ENCODE assay signal across 35 cellular contexts in the genomic region with DNA sequence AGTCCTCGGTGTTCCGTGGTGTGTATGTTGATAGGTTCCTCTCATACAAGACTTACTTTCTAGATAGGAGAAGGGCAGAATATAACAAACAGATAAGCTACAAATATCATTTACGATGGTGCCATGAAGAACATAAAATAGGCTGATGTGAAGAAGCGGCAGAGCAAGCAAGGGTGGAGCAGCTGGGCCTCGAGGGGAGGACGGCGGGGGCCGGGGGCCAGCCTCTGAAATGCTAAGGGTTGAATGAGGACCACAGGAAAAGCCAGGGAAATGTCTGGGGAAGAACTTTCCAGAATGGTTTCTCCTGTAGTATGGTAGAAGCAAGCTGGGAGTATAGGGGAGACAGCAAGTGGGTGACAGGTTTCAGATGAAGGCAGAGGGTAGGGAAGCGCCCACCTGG.
"Had no signal": no experiment of that assay in that cellular context is flagged by ENCODE, and none has a peak within 500 bp of the region (broad histone marks: within the 10 kb centered on the region; RNA-seq: fewer than 3 reads in every experiment).

No MANE protein-coding gene starts in this region.

- FAIRE-seq: astrocyte, bronchial epithelial cell had no signal

- ATAC-seq: activated naive CD4-positive, alpha-beta T cell treated with anti-CD3 and anti-CD28 coated beads, Interleukin-2, amount 50 U/mL, for 72 hours; activated naive CD8-positive, alpha-beta T cell treated with anti-CD3 and anti-CD28 coated beads, Interleukin-2, amount 50 U/mL, for 24 hours; activated T-cell treated with anti-CD3 and anti-CD28 coated beads, Interleukin-2, amount 50 U/mL, for 4 hours; activated T-cell treated with anti-CD3 and anti-CD28 coated beads, Interleukin-2, amount 50 U/mL, for 72 hours; activated T-helper 17 cell treated with anti-CD3 and anti-CD28 coated beads, Interleukin-2, amount 50 U/mL, for 72 hours; body of pancreas had no signal

- H3K9me3 Mint-ChIP-seq: activated naive CD4-positive, alpha-beta T cell treated with anti-CD3 and anti-CD28 coated beads for 36 hours; activated naive CD8-positive, alpha-beta T cell treated with anti-CD3 and anti-CD28 coated beads for 36 hours; activated naive CD8-positive, alpha-beta T cell treated with anti-CD3 and anti-CD28 coated beads, Interleukin-2, amount 10 ng/mL, durations not matched to agents 7 days and 5 days; brain had no signal

- H3K27me3 Mint-ChIP-seq: activated naive CD4-positive, alpha-beta T cell treated with anti-CD3 and anti-CD28 coated beads, Interleukin-2, amount 10 ng/mL, durations not matched to agents 7 days and 5 days; activated naive CD4-positive, alpha-beta T cell treated with anti-CD3 and anti-CD28 coated beads, Interleukin-2, amount 50 U/mL, for 24 hours; activated naive CD8-positive, alpha-beta T cell; activated naive CD8-positive, alpha-beta T cell treated with anti-CD3 and anti-CD28 coated beads for 36 hours; activated naive CD8-positive, alpha-beta T cell treated with anti-CD3 and anti-CD28 coated beads, Interleukin-2, amount 10 ng/mL, durations not matched to agents 7 days and 5 days; activated T-cell treated with anti-CD3 and anti-CD28 coated beads, Interleukin-2, amount 50 U/mL, for 24 hours; activated T-helper 17 cell treated with anti-CD3 and anti-CD28 coated beads, Interleukin-2, amount 50 U/mL, for 72 hours; brain; central memory CD8-positive, alpha-beta T cell had no signal

- DNase-seq: activated effector memory CD4-positive, alpha-beta T cell treated with anti-CD3 and anti-CD28 coated beads, Interleukin-2, amount 50 U/mL, for 16 hours; activated effector memory CD4-positive, alpha-beta T cell treated with Interleukin-2 at 50 U/mL for 16 hours; activated naive CD4-positive, alpha-beta T cell; activated naive CD4-positive, alpha-beta T cell treated with anti-CD3 and anti-CD28 coated beads for 36 hours; activated naive CD4-positive, alpha-beta T cell treated with anti-CD3 and anti-CD28 coated beads, Interleukin-2, amount 10 ng/mL, durations not matched to agents 7 days and 5 days; activated naive CD4-positive, alpha-beta T cell treated with anti-CD3 and anti-CD28 coated beads, Interleukin-2, amount 50 U/mL, for 16 hours; activated naive CD4-positive, alpha-beta T cell treated with Interleukin-2 at 50 U/mL for 16 hours; activated naive CD8-positive, alpha-beta T cell treated with anti-CD3 and anti-CD28 coated beads for 36 hours; activated naive CD8-positive, alpha-beta T cell treated with anti-CD3 and anti-CD28 coated beads, Interleukin-2, amount 10 ng/mL, durations not matched to agents 7 days and 5 days; activated naive CD8-positive, alpha-beta T cell treated with anti-CD3 and anti-CD28 coated beads, Interleukin-2, amount 50 U/mL, for 24 hours; activated T-cell treated with anti-CD3 and anti-CD28 coated beads, Interleukin-2, amount 50 U/mL, for 1 hour; activated T-cell treated with anti-CD3 and anti-CD28 coated beads, Interleukin-2, amount 50 U/mL, for 24 hours; activated T-cell treated with anti-CD3 and anti-CD28 coated beads, Interleukin-2, amount 50 U/mL, for 4 hours; activated T-cell treated with anti-CD3 and anti-CD28 coated beads, Interleukin-2, amount 50 U/mL, for 48 hours; activated T-cell treated with anti-CD3 and anti-CD28 coated beads, Interleukin-2, amount 50 U/mL, for 72 hours; adrenal gland; amniotic stem cell; amygdala; anterior cingulate cortex; aorta; body of pancreas; brain microvascular endothelial cell; caudate nucleus; central memory CD4-positive, alpha-beta T cell; cerebellar nuclear complex had no signal

- H3K36me3 Mint-ChIP-seq: activated naive CD4-positive, alpha-beta T cell treated with anti-CD3 and anti-CD28 coated beads, Interleukin-2, amount 10 ng/mL, durations not matched to agents 7 days and 5 days; activated naive CD4-positive, alpha-beta T cell treated with anti-CD3 and anti-CD28 coated beads, Interleukin-2, amount 50 U/mL, for 24 hours; activated naive CD8-positive, alpha-beta T cell; activated naive CD8-positive, alpha-beta T cell treated with anti-CD3 and anti-CD28 coated beads for 36 hours; activated naive CD8-positive, alpha-beta T cell treated with anti-CD3 and anti-CD28 coated beads, Interleukin-2, amount 10 ng/mL, durations not matched to agents 7 days and 5 days; brain had no signal

- H3K4me1 Mint-ChIP-seq: activated naive CD4-positive, alpha-beta T cell treated with anti-CD3 and anti-CD28 coated beads, Interleukin-2, amount 10 ng/mL, durations not matched to agents 7 days and 5 days; activated naive CD4-positive, alpha-beta T cell treated with anti-CD3 and anti-CD28 coated beads, Interleukin-2, amount 50 U/mL, for 24 hours; activated naive CD8-positive, alpha-beta T cell treated with anti-CD3 and anti-CD28 coated beads for 36 hours; activated naive CD8-positive, alpha-beta T cell treated with anti-CD3 and anti-CD28 coated beads, Interleukin-2, amount 10 ng/mL, durations not matched to agents 7 days and 5 days; activated naive CD8-positive, alpha-beta T cell treated with anti-CD3 and anti-CD28 coated beads, Interleukin-2, amount 50 U/mL, for 24 hours; activated T-helper 17 cell treated with anti-CD3 and anti-CD28 coated beads, Interleukin-2, amount 50 U/mL, for 72 hours; central memory CD8-positive, alpha-beta T cell had no signal

- H3K27ac Mint-ChIP-seq: activated naive CD4-positive, alpha-beta T cell treated with anti-CD3 and anti-CD28 coated beads for 36 hours; activated naive CD4-positive, alpha-beta T cell treated with anti-CD3 and anti-CD28 coated beads, Interleukin-2, amount 10 ng/mL, durations not matched to agents 7 days and 5 days; activated naive CD4-positive, alpha-beta T cell treated with anti-CD3 and anti-CD28 coated beads, Interleukin-2, amount 50 U/mL, for 24 hours; activated naive CD4-positive, alpha-beta T cell treated with anti-CD3 and anti-CD28 coated beads, Interleukin-2, amount 50 U/mL, for 72 hours; activated naive CD8-positive, alpha-beta T cell; activated naive CD8-positive, alpha-beta T cell treated with anti-CD3 and anti-CD28 coated beads for 36 hours; activated naive CD8-positive, alpha-beta T cell treated with anti-CD3 and anti-CD28 coated beads, Interleukin-2, amount 10 ng/mL, durations not matched to agents 7 days and 5 days; activated naive CD8-positive, alpha-beta T cell treated with anti-CD3 and anti-CD28 coated beads, Interleukin-2, amount 50 U/mL, for 24 hours; activated T-cell treated with anti-CD3 and anti-CD28 coated beads, Interleukin-2, amount 50 U/mL, for 24 hours; activated T-cell treated with anti-CD3 and anti-CD28 coated beads, Interleukin-2, amount 50 U/mL, for 72 hours; activated T-helper 1 cell treated with anti-CD3 and anti-CD28 coated beads, Interleukin-12 subunit alpha, Interleukin-12 subunit beta, Interleukin-2, Interleukin-4 antibody, amounts not matched to agents 30 ng/mL and 10 ng/mL and 1 ng/mL, durations not matched to agents 14 hours and 24 hours and 36 hours; activated T-helper 17 cell treated with anti-CD3 and anti-CD28 coated beads, Interleukin-2, amount 50 U/mL, for 72 hours; activated T-helper 2 cell treated with anti-CD3 and anti-CD28 coated beads, Interferon-gamma antibody, Interleukin-2, Interleukin-4, amounts not matched to agents 10 μg/mL and 5 μg/mL and 100 μg/mL, durations not matched to agents 14 hours and 24 hours and 36 hours; brain had no signal

- H3K4me3 Mint-ChIP-seq: activated naive CD4-positive, alpha-beta T cell treated with anti-CD3 and anti-CD28 coated beads for 36 hours; activated naive CD4-positive, alpha-beta T cell treated with anti-CD3 and anti-CD28 coated beads, Interleukin-2, amount 10 ng/mL, durations not matched to agents 7 days and 5 days; activated naive CD4-positive, alpha-beta T cell treated with anti-CD3 and anti-CD28 coated beads, Interleukin-2, amount 50 U/mL, for 24 hours; activated naive CD8-positive, alpha-beta T cell; activated naive CD8-positive, alpha-beta T cell treated with anti-CD3 and anti-CD28 coated beads for 36 hours; activated naive CD8-positive, alpha-beta T cell treated with anti-CD3 and anti-CD28 coated beads, Interleukin-2, amount 10 ng/mL, durations not matched to agents 7 days and 5 days; activated naive CD8-positive, alpha-beta T cell treated with anti-CD3 and anti-CD28 coated beads, Interleukin-2, amount 50 U/mL, for 24 hours; activated T-cell treated with anti-CD3 and anti-CD28 coated beads, Interleukin-2, amount 50 U/mL, for 24 hours; activated T-cell treated with anti-CD3 and anti-CD28 coated beads, Interleukin-2, amount 50 U/mL, for 4 hours; activated T-cell treated with anti-CD3 and anti-CD28 coated beads, Interleukin-2, amount 50 U/mL, for 72 hours; activated T-helper 1 cell treated with anti-CD3 and anti-CD28 coated beads, Interleukin-12 subunit alpha, Interleukin-12 subunit beta, Interleukin-2, Interleukin-4 antibody, amounts not matched to agents 30 ng/mL and 10 ng/mL and 1 ng/mL, durations not matched to agents 14 hours and 24 hours and 36 hours; activated T-helper 17 cell treated with anti-CD3 and anti-CD28 coated beads, Interleukin-2, amount 50 U/mL, for 72 hours; brain; central memory CD8-positive, alpha-beta T cell had no signal
